ENCODE assay signal across 9 cellular contexts in genomic region chr20:44388466-44389023, GRCh38. TPM values are rescaled to one million over a fixed set of nuclear protein-coding genes. Genes with fewer than 3 reads are reported as not detected.
A peak's percentile ranks its signal among the peaks of the same experiment; 100 is the strongest.
DNase-seq lines count a peak whose midpoint lies in the region; ATAC-seq and TF ChIP-seq lines count a peak whose summit lies in the region.
"Had no signal": no experiment of that assay in that cellular context is flagged by ENCODE, and none has a peak within 500 bp of the region (broad histone marks: within the 10 kb centered on the region; RNA-seq: fewer than 3 reads in every experiment).

No MANE protein-coding gene starts in this region.

- H3K4me3 Mint-ChIP-seq in activated T-cell treated with anti-CD3 and anti-CD28 coated beads, Interleukin-2, amount 50 U/mL, for 4 hours = peak overlapping the region; percentile 3
- no peak overlapping the region for H3K4me3 Mint-ChIP-seq in neural crest cell

- H3K4me3 ChIP-seq in Peyer's patch = peak overlapping the region in 2 of 4 donors; percentile 16 to 40
- no peak overlapping the region for H3K4me3 ChIP-seq in fibroblast of the aortic adventitia (ENCODE audit: low read depth, low read length)

- TF ChIP-seq CTCF in GM12872 (IDR thresholded peaks at IDR 0.05; ENCODE audit: insufficient read depth, low read depth, low read length) = peak; percentile 87
- TF ChIP-seq CTCF in Peyer's patch (IDR thresholded peaks at IDR 0.05) = peak in 5 of 6 experiments; percentile 18 to 93 (median 82)
- peak; percentile 87 for TF ChIP-seq CTCF in fibroblast of the aortic adventitia (IDR thresholded peaks at IDR 0.05; ENCODE audit: insufficient read depth, low read length)
- TF ChIP-seq CTCF in neural crest cell (conservative IDR thresholded peaks at IDR 0.05) = peak; percentile 85

- peak; percentile 86 to 87 for ATAC-seq in activated T-cell treated with anti-CD3 and anti-CD28 coated beads, Interleukin-2, amount 50 U/mL, for 4 hours
- ATAC-seq in HG03039 (IDR thresholded peaks at IDR 0.05; ENCODE audit: unreplicated experiment) = no peak

- DNase-seq in HUDEP-2 (lab: John Stamatoyannopoulos, UW; ENCODE audit: unreplicated experiment in 76 of 76) (peak in 65 of 76 experiments; percentile 13 to 80 (median 54)), Peyer's patch (peak; percentile 29 to 90 (median 86)), fibroblast of the aortic adventitia (ENCODE audit: low read depth) (peak; percentile 71), neural crest cell (ENCODE audit: low read depth, low spot score) (peak; percentile 73), stromal cell of bone marrow (ENCODE audit: low read depth) (peak; percentile 44)
- peak; percentile 53 for DNase-seq in activated T-cell treated with anti-CD3 and anti-CD28 coated beads, Interleukin-2, amount 50 U/mL, for 4 hours

- peaks cover 9% of the 10 kb centered on the region for H3K4me1 Mint-ChIP-seq in activated T-cell treated with anti-CD3 and anti-CD28 coated beads, Interleukin-2, amount 50 U/mL, for 4 hours (ENCODE audit: low read depth)
- peaks cover 9% of the 10 kb centered on the region for H3K4me1 Mint-ChIP-seq in neural crest cell

- TF ChIP-seq POLR2A in Peyer's patch (IDR thresholded peaks at IDR 0.05) = no peak

- H3K27me3 Mint-ChIP-seq in activated T-cell treated with anti-CD3 and anti-CD28 coated beads, Interleukin-2, amount 50 U/mL, for 4 hours (ENCODE audit: low read depth) = peaks cover 16% of the 10 kb centered on the region
- H3K27me3 Mint-ChIP-seq in neural crest cell (ENCODE audit: low read depth) = peaks cover 22% of the 10 kb centered on the region

- H3K36me3 Mint-ChIP-seq in activated T-cell treated with anti-CD3 and anti-CD28 coated beads, Interleukin-2, amount 50 U/mL, for 4 hours (ENCODE audit: insufficient read depth) = no peaks in the 10 kb centered on the region
- no peaks in the 10 kb centered on the region for H3K36me3 Mint-ChIP-seq in neural crest cell (ENCODE audit: low read depth)

- no peaks in the 10 kb centered on the region for H3K9me3 ChIP-seq in Peyer's patch

- peak overlapping the region in 2 of 4 donors; percentile 58 to 75 for H3K27ac ChIP-seq in Peyer's patch

- H3K4me1 ChIP-seq in Peyer's patch = peaks cover 0 to 27% (median 0%) of the 10 kb centered on the region in 4 donors

- H3K36me3 ChIP-seq in Peyer's patch = peaks cover 0 to 8% (median 0%) of the 10 kb centered on the region in 3 donors

- no peaks in the 10 kb centered on the region for H3K9me3 Mint-ChIP-seq in activated T-cell treated with anti-CD3 and anti-CD28 coated beads, Interleukin-2, amount 50 U/mL, for 4 hours
- no peaks in the 10 kb centered on the region for H3K9me3 Mint-ChIP-seq in neural crest cell

- H3K27ac Mint-ChIP-seq in neural crest cell (ENCODE audit: unreplicated experiment) = no peak overlapping the region

- no peaks in the 10 kb centered on the region for H3K27me3 ChIP-seq in Peyer's patch

RNA-seq across cellular contexts. Expression of gene HNF4A, which starts 33.0 kb away (rescaled TPM):
- total RNA-seq in Peyer's patch = 100 to 1,000 TPM in 3 of 4 donors, 10 to 100 TPM in 1; 76.7 to 346 (median 308) TPM
- total RNA-seq in activated T-cell treated with anti-CD3 and anti-CD28 coated beads, Interleukin-2, amount 50 U/mL, for 4 hours = under 1 TPM; 0.11 to 0.27 (median 0.18) TPM
- total RNA-seq in fibroblast of the aortic adventitia (ENCODE audit: low replicate concordance) = not detected in 2 replicates
- total RNA-seq in neural crest cell = not detected in 2 replicates
- total RNA-seq: mononuclear cell had no signal

RNA-seq across cellular contexts. Expression of gene R3HDML, which starts 51.7 kb away (rescaled TPM):
- total RNA-seq in Peyer's patch = not detected
- not detected for total RNA-seq in activated T-cell treated with anti-CD3 and anti-CD28 coated beads, Interleukin-2, amount 50 U/mL, for 4 hours
- total RNA-seq in fibroblast of the aortic adventitia (ENCODE audit: low replicate concordance) = not detected in 2 replicates
- not detected in 2 replicates for total RNA-seq in neural crest cell
- total RNA-seq: mononuclear cell had no signal

Comparison
In these comparisons a context has a peak if more than half of its experiments do, and no peak if none do; other contexts are left out.
1. RNA of gene HNF4A, which starts 33.0 kb away (total RNA-seq): 76.7 to 346 TPM in Peyer's patch; 0.11 to 0.27 TPM in activated T-cell treated with anti-CD3 and anti-CD28 coated beads, Interleukin-2, amount 50 U/mL, for 4 hours, not detected in neural crest cell and not detected in fibroblast of the aortic adventitia; every median in the first group is over 10 times any median in the second.
2. Peak in every context shown above with its lines, with median percentiles within 50 percentile points of each other: CTCF ChIP-seq and DNase-seq.